20 cellular contexts compared by ENCODE assay signal in genomic region chr15:62571072-62571471, GRCh38.
DNase-seq lines count a peak whose midpoint lies in the region; ATAC-seq, FAIRE-seq and TF ChIP-seq lines count a peak whose summit lies in the region.
"Had no signal": no experiment of that assay in that cellular context is flagged by ENCODE, and none has a peak within 500 bp of the region (broad histone marks: within the 10 kb centered on the region; RNA-seq: fewer than 3 reads in every experiment).

No MANE protein-coding gene starts in this region.

- no peak for TF ChIP-seq RAD21 in HepG2 (CRISPR knock-in tag; IDR thresholded peaks at IDR 0.05)

- H3K9ac ChIP-seq in HepG2 (ENCODE audit: insufficient read depth, low read depth, low read length): no peak overlapping the region

- no peak overlapping the region for H3K4me3 Mint-ChIP-seq in nephron
- H3K4me3 Mint-ChIP-seq: B cell; CD4-positive, alpha-beta memory T cell had no signal

- no peaks in the 10 kb centered on the region for H3K36me3 ChIP-seq in HepG2 (replicated peaks in 1 of 2; ENCODE audit: control insufficient read depth in 1 of 2, insufficient read depth in 2 of 2, low read length in 2 of 2)
- no peaks in the 10 kb centered on the region for H3K36me3 ChIP-seq in right lobe of liver
- no peaks in the 10 kb centered on the region for H3K36me3 ChIP-seq in bronchial epithelial cell (ENCODE audit: control insufficient read depth, insufficient read depth, low read length)

- H3K27ac ChIP-seq in HepG2 (ENCODE audit: extremely low read length, insufficient read depth, low read length) (no peak overlapping the region), right lobe of liver (no peak overlapping the region)

- no peak overlapping the region for H2AFZ ChIP-seq in HepG2 (ENCODE audit: low read length)

- H3K9me3 ChIP-seq in HepG2 (ENCODE audit: low read length): no peaks in the 10 kb centered on the region
- no peaks in the 10 kb centered on the region for H3K9me3 ChIP-seq in right lobe of liver

- H3K4me1 Mint-ChIP-seq in nephron: peaks cover 54% of the 10 kb centered on the region
- H3K4me1 Mint-ChIP-seq: CD4-positive, alpha-beta memory T cell had no signal

- H3K4me3 ChIP-seq in HepG2 (replicated peaks in 1 of 3; ENCODE audit: insufficient read depth in 1 of 3, low read depth in 2 of 3, low read length in 3 of 3): no peak overlapping the region
- no peak overlapping the region for H3K4me3 ChIP-seq in right lobe of liver
- H3K4me3 ChIP-seq in bronchial epithelial cell (ENCODE audit: low read depth, low read length): no peak overlapping the region

- no peak overlapping the region for H3K4me2 ChIP-seq in HepG2 (ENCODE audit: low read depth, low read length)

- FAIRE-seq in HepG2 (lab: Jason Lieb, UNC) (no peak), bronchial epithelial cell (lab: Jason Lieb, UNC) (peak; percentile 32), urothelium cell line (lab: Jason Lieb, UNC) (peak; percentile 67)
- FAIRE-seq: A204.1, D721Med, G401.6, GM12892, GM19239 had no signal

- no peaks in the 10 kb centered on the region for H3K79me2 ChIP-seq in HepG2 (ENCODE audit: insufficient read depth, low read length)

- intact Hi-C loops in HepG2 (cut with micrococcal nuclease; ENCODE audit: unreplicated experiment): no loop called here
- intact Hi-C loops in right lobe of liver (cut with DNase I): no loop called here

- DNase-seq in HepG2 (ENCODE audit: low spot score): no peak
- no peak for DNase-seq in right lobe of liver
- DNase-seq in bronchial epithelial cell (ENCODE audit: low read depth): no peak
- no peak for DNase-seq in urothelium cell line (ENCODE audit: low spot score)
- no peak for DNase-seq in NCI-H510A treated with DMSO at 0.1 percent for 48 hours (lab: John Stamatoyannopoulos, UW)
- DNase-seq: C1 segment of cervical spinal cord; CD4-positive, alpha-beta memory T cell; DMS153; DMS79 treated with DMSO at 0.1 percent for 48 hours; EL had no signal

- H3K4me1 ChIP-seq in HepG2 (ENCODE audit: insufficient read depth, low read length) (peaks cover 24% of the 10 kb centered on the region), right lobe of liver (peaks cover 0 to 15% (median 4%) of the 10 kb centered on the region in 4 donors)

- no peak for ATAC-seq in HepG2
- no peak for ATAC-seq in right lobe of liver
- ATAC-seq in HG03342 (IDR thresholded peaks at IDR 0.05; ENCODE audit: unreplicated experiment): no peak
- no peak for ATAC-seq in GM21447 (IDR thresholded peaks at IDR 0.05; ENCODE audit: unreplicated experiment)
- ATAC-seq: HCT116 had no signal

- no peak for TF ChIP-seq POLR2A in HepG2 (IDR thresholded peaks at IDR 0.05; ENCODE audit: insufficient read depth in 1 of 2, low read depth in 2 of 2, low read length in 2 of 2)
- no peak for TF ChIP-seq POLR2A in right lobe of liver (IDR thresholded peaks at IDR 0.05)

- TF ChIP-seq CTCF in HepG2 (CRISPR knock-in tag; IDR thresholded peaks at IDR 0.05): no peak
- TF ChIP-seq CTCF in right lobe of liver (IDR thresholded peaks at IDR 0.05): no peak
- TF ChIP-seq CTCF in bronchial epithelial cell (IDR thresholded peaks at IDR 0.05; ENCODE audit: insufficient read depth, low read length, severe bottlenecking): no peak
- no peak for TF ChIP-seq CTCF in nephron (IDR thresholded peaks at IDR 0.05; ENCODE audit: unreplicated experiment in 3 of 3)

- CTCF ChIA-PET in HepG2 (lab: Yijun Ruan, JAX; ENCODE audit: low intra/inter-chr PET ratio, low total read pairs): no interaction called here

- H3K36me3 Mint-ChIP-seq in nephron (ENCODE audit: low read depth): no peaks in the 10 kb centered on the region
- H3K36me3 Mint-ChIP-seq: CD4-positive, alpha-beta memory T cell had no signal

- H4K20me1 ChIP-seq in HepG2 (ENCODE audit: insufficient read depth, low read length): peaks cover 45% of the 10 kb centered on the region

- BruUV-seq in HepG2 (replicated peaks; lab: Mats Ljungman, UMichigan): no TSS peak

- no peaks in the 10 kb centered on the region for H3K27me3 Mint-ChIP-seq in nephron (ENCODE audit: low read depth)

- in situ Hi-C loops in HepG2 (cut with HindIII; ENCODE audit: extremely low pct_ligation_motif_present, low pct_unique_long_range_greater_than_20kb): no loop called here

- peak overlapping the region; percentile 78 to 91 (median 82) for H3K27ac Mint-ChIP-seq in nephron
- H3K27ac Mint-ChIP-seq: B cell; CD4-positive, alpha-beta memory T cell had no signal

- 96% methylated on average over 7 of the region's 7 CpGs for WGBS in HepG2 (ENCODE audit: low lambda C conversion rate)
- 93% methylated on average over 3 of the region's 7 CpGs for WGBS in right lobe of liver (ENCODE audit: insufficient coverage, low coverage, low lambda C conversion rate, missing lambda C conversion rate)

- H3K27me3 ChIP-seq in HepG2 (ENCODE audit: control insufficient read depth in 1 of 2, insufficient read depth in 2 of 2, low read length in 2 of 2) (peaks cover 3 to 34% of the 10 kb centered on the region in 2 experiments; a peak in 3 of 5 replicates), right lobe of liver (peaks cover 0 to 25% of the 10 kb centered on the region in 2 donors), bronchial epithelial cell (ENCODE audit: control insufficient read depth, insufficient read depth, low read length) (peaks cover 42% of the 10 kb centered on the region)

- H3K9me3 Mint-ChIP-seq in nephron: no peaks in the 10 kb centered on the region

- TF ChIP-seq EP300 in HepG2 (IDR thresholded peaks at IDR 0.05; ENCODE audit: low read depth in 2 of 2, low read length in 2 of 2) (no peak), HepG2 (CRISPR knock-in tag; IDR thresholded peaks at IDR 0.05; ENCODE audit: borderline replicate concordance) (no peak)

- POLR2A ChIA-PET in HepG2 (lab: Yijun Ruan, JAX): no interaction called here

TF ChIP-seq in HepG2, 621 proteins besides CTCF, POLR2A, EP300 and RAD21:
- TF ChIP-seq ZNF646 (CRISPR knock-in tag; IDR thresholded peaks at IDR 0.05) (0 out of 2 replicates have a peak, but pooled peaks have one; percentile 4), ZNF253 (CRISPR knock-in tag; IDR thresholded peaks at IDR 0.05; ENCODE audit: borderline replicate concordance) (no peak)
